ENCODE assay signal across 8 cellular contexts in genomic region chr14:73728106-73729014, GRCh38. TPM values are rescaled to one million over a fixed set of nuclear protein-coding genes. Genes with fewer than 3 reads are reported as not detected.
DNase-seq lines count a peak whose midpoint lies in the region; ATAC-seq, FAIRE-seq and TF ChIP-seq lines count a peak whose summit lies in the region.

No MANE protein-coding gene starts in this region.

- intact Hi-C loops in natural killer cell (cut with micrococcal nuclease), result loop anchor here (1.0 kb wide), 2 partner anchors 97 to 140 kb away; no protein-coding TSS in a partner anchor

- H3K4me3 Mint-ChIP-seq in activated T-cell treated with anti-CD3 and anti-CD28 coated beads, Interleukin-2, amount 50 U/mL, for 72 hours, result no peak overlapping the region
- H3K4me3 Mint-ChIP-seq in natural killer cell, result no peak overlapping the region

- peak; percentile 87 to 92 for ATAC-seq in activated T-cell treated with anti-CD3 and anti-CD28 coated beads, Interleukin-2, amount 50 U/mL, for 72 hours (replicated peaks in 1 of 2)
- ATAC-seq in natural killer cell (peak; percentile 89 to 97 (median 90)), HG03571 (IDR thresholded peaks at IDR 0.05; ENCODE audit: unreplicated experiment) (no peak)

- peaks cover 11 to 34% of the 10 kb centered on the region in 2 donors for H3K36me3 Mint-ChIP-seq in activated T-cell treated with anti-CD3 and anti-CD28 coated beads, Interleukin-2, amount 50 U/mL, for 72 hours (ENCODE audit: insufficient read depth in 2 of 2)
- peaks cover 8% of the 10 kb centered on the region for H3K36me3 Mint-ChIP-seq in natural killer cell

- peaks cover 28% of the 10 kb centered on the region for H3K4me1 Mint-ChIP-seq in activated T-cell treated with anti-CD3 and anti-CD28 coated beads, Interleukin-2, amount 50 U/mL, for 72 hours (ENCODE audit: low read depth)
- peaks cover 16 to 24% of the 10 kb centered on the region in 2 donors for H3K4me1 Mint-ChIP-seq in natural killer cell

- DNase-seq in KG1 (lab: John Stamatoyannopoulos, UW) (peak; percentile 81), RCC 7860 (ENCODE audit: low spot score) (peak; percentile 72), fibroblast of mammary gland (ENCODE audit: low read depth) (peak; percentile 84), natural killer cell (peak; percentile 83)
- DNase-seq in activated T-cell treated with anti-CD3 and anti-CD28 coated beads, Interleukin-2, amount 50 U/mL, for 72 hours, result peak; percentile 87 to 91
- peak; percentile 60 to 89 (median 80) for DNase-seq in stimulated activated naive CD4-positive, alpha-beta T cell (lab: John Stamatoyannopoulos, UW)

- no peak for FAIRE-seq in RCC 7860 (lab: Jason Lieb, UNC)

- H3K27me3 Mint-ChIP-seq in activated T-cell treated with anti-CD3 and anti-CD28 coated beads, Interleukin-2, amount 50 U/mL, for 72 hours (ENCODE audit: low read depth), result no peaks in the 10 kb centered on the region
- H3K27me3 Mint-ChIP-seq in natural killer cell (ENCODE audit: low read depth in 2 of 2), result no peaks in the 10 kb centered on the region

- TF ChIP-seq CTCF in GM12801 (IDR thresholded peaks at IDR 0.05; ENCODE audit: extremely low read depth, insufficient read length) (peak; percentile 78), fibroblast of mammary gland (conservative IDR thresholded peaks at IDR 0.05; ENCODE audit: control insufficient read depth, insufficient read depth, low read depth, low read length) (peak; percentile 97), natural killer cell (IDR thresholded peaks at IDR 0.05) (peak; percentile 92)

- peak overlapping the region; percentile 83 for H3K27ac Mint-ChIP-seq in activated T-cell treated with anti-CD3 and anti-CD28 coated beads, Interleukin-2, amount 50 U/mL, for 72 hours
- peak overlapping the region; percentile 67 to 74 for H3K27ac Mint-ChIP-seq in natural killer cell

- no peak overlapping the region for H3K4me3 ChIP-seq in fibroblast of mammary gland (ENCODE audit: control insufficient read depth, low read depth, low read length)

- H3K9me3 Mint-ChIP-seq in activated T-cell treated with anti-CD3 and anti-CD28 coated beads, Interleukin-2, amount 50 U/mL, for 72 hours, result no peaks in the 10 kb centered on the region
- no peaks in the 10 kb centered on the region for H3K9me3 Mint-ChIP-seq in natural killer cell

RNA-seq across cellular contexts. Expression of gene PNMA1, which starts 14.2 kb away (rescaled TPM):
- total RNA-seq in activated T-cell treated with anti-CD3 and anti-CD28 coated beads, Interleukin-2, amount 50 U/mL, for 72 hours, result 10 to 100 TPM; 38.1 to 47.5 TPM
- total RNA-seq in natural killer cell, result 10 to 100 TPM; 26.0 to 32.3 (median 28.9) TPM
